In genomic region chr6:34819571-34820480, GRCh38 we compare ENCODE assay signal across 14 cellular contexts. TPM values are rescaled to one million over a fixed set of nuclear protein-coding genes. Genes with fewer than 3 reads are reported as not detected.
DNase-seq lines count a peak whose midpoint lies in the region; ATAC-seq and TF ChIP-seq lines count a peak whose summit lies in the region.
"Had no signal": no experiment of that assay in that cellular context is flagged by ENCODE, and none has a peak within 500 bp of the region (broad histone marks: within the 10 kb centered on the region; RNA-seq: fewer than 3 reads in every experiment).

No MANE protein-coding gene starts in this region.

- H3K27me3 ChIP-seq in DOHH2 (ENCODE audit: control insufficient read depth, low read length) (no peaks in the 10 kb centered on the region), left ventricle myocardium inferior (ENCODE audit: low read depth) (no peaks in the 10 kb centered on the region), prostate gland (replicated peaks; ENCODE audit: insufficient read depth) (no peaks in the 10 kb centered on the region)

- peaks cover 9% of the 10 kb centered on the region for H3K4me1 Mint-ChIP-seq in progenitor cell of endocrine pancreas (ENCODE audit: low read depth)

- H3K36me3 Mint-ChIP-seq in progenitor cell of endocrine pancreas (ENCODE audit: insufficient read depth): peaks cover 8% of the 10 kb centered on the region

- no peaks in the 10 kb centered on the region for H3F3A ChIP-seq in DOHH2 (ENCODE audit: control insufficient read depth, insufficient read depth)

- H4K20me1 ChIP-seq in DOHH2 (ENCODE audit: control insufficient read depth, insufficient read depth, low read depth, low read length): no peaks in the 10 kb centered on the region

- DNase-seq in SK-N-MC (ENCODE audit: low read depth, low spot score) (no peak), left ventricle myocardium inferior (no peak), progenitor cell of endocrine pancreas (ENCODE audit: low spot score, unreplicated experiment) (no peak), prostate gland (ENCODE audit: low spot score) (no peak)
- DNase-seq: activated naive CD8-positive, alpha-beta T cell treated with anti-CD3 and anti-CD28 coated beads, Interleukin-2, amount 10 ng/mL, durations not matched to agents 7 days and 5 days; CD4-positive, alpha-beta T cell; NCI-H146; NCI-H526; SHP77; stimulated activated naive CD8-positive, alpha-beta T cell treated with anti-CD3 and anti-CD28 coated beads, Interleukin-15, Interleukin-2, amounts not matched to agents 100 U/mL and 50 U/mL, for 24 hours had no signal

- H3K36me3 ChIP-seq in DOHH2 (ENCODE audit: control insufficient read depth, low read length): peaks cover 21% of the 10 kb centered on the region
- H3K36me3 ChIP-seq in SK-N-MC (ENCODE audit: insufficient read depth, low read length): peaks cover 18% of the 10 kb centered on the region; the same call in 1 of the 2 replicates
- H3K36me3 ChIP-seq in left ventricle myocardium inferior: peaks cover 34% of the 10 kb centered on the region
- H3K36me3 ChIP-seq in prostate gland: no peaks in the 10 kb centered on the region

- intact Hi-C loops in left ventricle myocardium inferior (cut with micrococcal nuclease): no loop called here
- intact Hi-C loops in prostate gland (cut with DNase I): no loop called here

- H3K4me1 ChIP-seq in DOHH2 (ENCODE audit: control insufficient read depth, low read length): peaks cover 37% of the 10 kb centered on the region
- H3K4me1 ChIP-seq in left ventricle myocardium inferior: peaks cover 48% of the 10 kb centered on the region
- H3K4me1 ChIP-seq in prostate gland (replicated peaks): no peaks in the 10 kb centered on the region

- no peak for ATAC-seq in SK-N-SH treated with all-trans-retinoic acid at 6 μM for 48 hours
- ATAC-seq in HG03025 (IDR thresholded peaks at IDR 0.05; ENCODE audit: low FRiP score, unreplicated experiment): no peak
- ATAC-seq: stimulated activated naive CD8-positive, alpha-beta T cell treated with anti-CD3 and anti-CD28 coated beads, Interleukin-15, Interleukin-2, amounts not matched to agents 100 U/mL and 50 U/mL, for 24 hours; WTC11 had no signal

- peak overlapping the region; percentile 42 for H3K4me2 ChIP-seq in DOHH2 (ENCODE audit: low read length)

- 85% methylated on average over 3 of the region's 3 CpGs for WGBS in prostate gland

- H3K9me3 ChIP-seq in DOHH2 (ENCODE audit: control insufficient read depth, insufficient read depth, low read length): no peaks in the 10 kb centered on the region
- no peaks in the 10 kb centered on the region for H3K9me3 ChIP-seq in SK-N-MC (ENCODE audit: low read depth, low read length)
- no peaks in the 10 kb centered on the region for H3K9me3 ChIP-seq in left ventricle myocardium inferior (replicated peaks)
- no peaks in the 10 kb centered on the region for H3K9me3 ChIP-seq in prostate gland

- H3K27ac ChIP-seq in DOHH2 (ENCODE audit: low read depth, low read length) (no peak overlapping the region), SK-N-MC (peak overlapping the region; percentile 84), left ventricle myocardium inferior (replicated peaks) (peak overlapping the region; percentile 62), prostate gland (no peak overlapping the region)

- H3K27me3 Mint-ChIP-seq in progenitor cell of endocrine pancreas: no peaks in the 10 kb centered on the region
- H3K27me3 Mint-ChIP-seq: activated naive CD8-positive, alpha-beta T cell treated with anti-CD3 and anti-CD28 coated beads, Interleukin-2, amount 10 ng/mL, durations not matched to agents 7 days and 5 days; CD4-positive, alpha-beta T cell had no signal

- TF ChIP-seq POLR2A in prostate gland (IDR thresholded peaks at IDR 0.05): no peak

- no peaks in the 10 kb centered on the region for H3K9me3 Mint-ChIP-seq in progenitor cell of endocrine pancreas (ENCODE audit: low read depth)
- H3K9me3 Mint-ChIP-seq: activated naive CD8-positive, alpha-beta T cell treated with anti-CD3 and anti-CD28 coated beads, Interleukin-2, amount 10 ng/mL, durations not matched to agents 7 days and 5 days; CD4-positive, alpha-beta T cell; WTC11 had no signal

- H3K4me3 ChIP-seq in DOHH2 (ENCODE audit: low read length) (peak overlapping the region; percentile 2; the same call in 1 of the 2 replicates), SK-N-MC (peak overlapping the region; percentile 59), left ventricle myocardium inferior (no peak overlapping the region), prostate gland (no peak overlapping the region)

- no peak for TF ChIP-seq CTCF in DOHH2 (IDR thresholded peaks at IDR 0.05; ENCODE audit: low read depth, low read length, poor library complexity, severe bottlenecking)
- no peak for TF ChIP-seq CTCF in left ventricle myocardium inferior (IDR thresholded peaks at IDR 0.05; ENCODE audit: borderline replicate concordance)
- no peak for TF ChIP-seq CTCF in progenitor cell of endocrine pancreas (IDR thresholded peaks at IDR 0.05; ENCODE audit: unreplicated experiment)
- no peak for TF ChIP-seq CTCF in prostate gland (IDR thresholded peaks at IDR 0.05)

- no peaks in the 10 kb centered on the region for H3K9me2 ChIP-seq in DOHH2 (replicated peaks; ENCODE audit: control insufficient read depth, low read length)

- peaks cover 52% of the 10 kb centered on the region for H3K79me2 ChIP-seq in DOHH2 (ENCODE audit: control insufficient read depth, low read length)

- peak overlapping the region; percentile 11 for H3K9ac ChIP-seq in SK-N-MC (ENCODE audit: insufficient read length)

- no peak overlapping the region for H3K4me3 Mint-ChIP-seq in progenitor cell of endocrine pancreas (ENCODE audit: low read depth)
- H3K4me3 Mint-ChIP-seq: activated naive CD8-positive, alpha-beta T cell treated with anti-CD3 and anti-CD28 coated beads, Interleukin-2, amount 10 ng/mL, durations not matched to agents 7 days and 5 days; CD4-positive, alpha-beta T cell; WTC11 had no signal

- H3K27ac Mint-ChIP-seq in progenitor cell of endocrine pancreas: peak overlapping the region; percentile 47
- H3K27ac Mint-ChIP-seq: activated naive CD8-positive, alpha-beta T cell treated with anti-CD3 and anti-CD28 coated beads, Interleukin-2, amount 10 ng/mL, durations not matched to agents 7 days and 5 days; CD4-positive, alpha-beta T cell; WTC11 had no signal

TF ChIP-seq in SK-N-SH treated with all-trans-retinoic acid at 6 μM for 48 hours, 23 proteins besides CTCF, POLR2A, EP300 and RAD21:
- no peak for TF ChIP-seq ZFP30 (CRISPR knock-in tag; IDR thresholded peaks at IDR 0.05)
- TF ChIP-seq ESRRG (CRISPR knock-in tag; IDR thresholded peaks at IDR 0.05): no peak
- TF ChIP-seq ZC3H10 (CRISPR knock-in tag; IDR thresholded peaks at IDR 0.05): no peak
- no peak for TF ChIP-seq SNAI2 (CRISPR knock-in tag; IDR thresholded peaks at IDR 0.05)
- TF ChIP-seq TOX (CRISPR knock-in tag; IDR thresholded peaks at IDR 0.05; ENCODE audit: borderline replicate concordance): no peak
- no peak for TF ChIP-seq CREB5 (CRISPR knock-in tag; IDR thresholded peaks at IDR 0.05; ENCODE audit: low read depth)
- no peak for TF ChIP-seq POU6F1 (CRISPR knock-in tag; IDR thresholded peaks at IDR 0.05; ENCODE audit: borderline replicate concordance, low read depth)
- no peak for TF ChIP-seq ZFP3 (CRISPR knock-in tag; IDR thresholded peaks at IDR 0.05)
- TF ChIP-seq CSDC2 (CRISPR knock-in tag; IDR thresholded peaks at IDR 0.05): no peak
- no peak for TF ChIP-seq CSRNP3 (CRISPR knock-in tag; IDR thresholded peaks at IDR 0.05)
TF ChIP-seq in SK-N-SH treated with all-trans-retinoic acid at 6 μM for 48 hours: peak in this region for 0.

RNA-seq across cellular contexts. Expression of gene BLTP3A, which starts 27.9 kb away (rescaled TPM):
- 16.5 TPM for total RNA-seq in left ventricle myocardium inferior
- 21.5 and 22.0 TPM in 2 replicates for total RNA-seq in progenitor cell of endocrine pancreas
- total RNA-seq in prostate gland: 10 to 100 TPM; 12.7 to 24.3 TPM

Comparison
In these comparisons a context has a peak if more than half of its experiments do, and no peak if none do; other contexts are left out.
1. H3K27ac ChIP-seq: peak in SK-N-MC (single experiment) and left ventricle myocardium inferior (single experiment); none in DOHH2 (single experiment) and prostate gland (0 of 2).
2. H3K4me3 ChIP-seq: peak in DOHH2 (single experiment) and SK-N-MC (single experiment); none in left ventricle myocardium inferior (single experiment) and prostate gland (0 of 2).